Comparison of ENCODE assay signal across 1 cellular context in the genomic region with DNA sequence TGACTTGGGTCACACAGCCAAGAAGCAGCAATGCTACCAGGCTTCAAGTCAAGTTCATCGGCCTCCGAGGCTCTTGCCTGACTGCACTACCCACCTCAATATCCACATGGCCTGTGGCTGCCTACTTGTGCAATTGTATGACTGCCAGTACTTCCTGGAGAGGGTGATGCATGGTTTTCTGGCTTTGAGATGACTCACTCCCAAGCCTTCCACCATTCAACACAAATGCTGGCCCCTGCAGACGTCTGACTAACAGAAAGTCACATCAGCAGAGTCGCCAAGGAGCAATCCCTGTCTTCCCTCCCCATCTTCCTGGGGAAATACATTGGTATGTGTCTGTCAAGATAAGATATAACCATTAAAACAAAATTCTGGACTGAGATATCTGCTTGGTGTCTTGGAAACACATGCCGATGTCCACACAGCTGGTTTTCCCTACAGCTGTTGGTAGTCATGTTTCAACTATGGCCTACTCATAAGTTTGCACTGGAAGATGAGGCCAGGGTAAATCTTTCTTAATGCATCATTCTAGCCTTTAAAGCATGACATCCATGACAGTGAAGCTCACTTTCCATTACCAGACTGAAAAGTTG.
TF ChIP-seq lines count a peak whose summit lies in the region.

No MANE protein-coding gene starts in this region.

TF ChIP-seq in GM23338, 12 proteins besides CTCF, POLR2A, EP300 and RAD21 (continued from another document):
- no peak for TF ChIP-seq ZNF462 (CRISPR knock-in tag; IDR thresholded peaks at IDR 0.05)
- TF ChIP-seq JUNB (IDR thresholded peaks at IDR 0.05; ENCODE audit: unreplicated experiment), result no peak
- TF ChIP-seq ETS1 (IDR thresholded peaks at IDR 0.05), result no peak
- no peak for TF ChIP-seq NANOG (IDR thresholded peaks at IDR 0.05; ENCODE audit: borderline replicate concordance)
- no peak for TF ChIP-seq STAT1 (IDR thresholded peaks at IDR 0.05; ENCODE audit: unreplicated experiment)
- TF ChIP-seq CREB1 (CRISPR knock-in tag; IDR thresholded peaks at IDR 0.05; ENCODE audit: low read depth), result no peak
- TF ChIP-seq EZH2phosphoT487 (IDR thresholded peaks at IDR 0.05; ENCODE audit: unreplicated experiment), result no peak
- no peak for TF ChIP-seq ZNF331 (CRISPR knock-in tag; IDR thresholded peaks at IDR 0.05; ENCODE audit: low read depth)
